ENCODE assay signal across 1 cellular context in the genomic region with DNA sequence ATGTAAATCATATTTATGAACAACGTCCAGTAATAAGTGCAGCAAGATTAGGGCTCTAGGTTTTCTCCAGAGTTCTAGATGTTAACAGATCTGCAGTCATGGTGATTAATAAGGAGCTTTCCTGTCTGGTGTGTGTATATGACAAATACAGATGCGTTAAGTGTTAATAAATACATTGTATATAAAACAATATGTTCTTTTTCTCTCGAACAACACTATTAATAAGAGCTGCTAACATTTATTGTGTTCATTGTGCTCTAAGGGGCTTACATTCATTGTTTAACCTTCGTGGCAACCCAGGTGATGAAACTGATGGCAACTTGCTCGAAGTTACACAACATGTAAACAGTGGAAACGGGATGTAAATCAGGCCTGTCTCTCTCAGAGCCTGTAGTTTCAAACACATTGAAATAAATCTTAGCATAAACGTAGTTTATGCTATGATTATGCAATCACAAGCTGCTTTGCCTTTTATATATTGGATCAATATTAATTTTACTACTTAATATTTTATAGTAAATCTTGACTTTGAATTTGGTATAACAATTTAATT.
A peak's percentile ranks its signal among the peaks of the same experiment; 100 is the strongest.
TF ChIP-seq lines count a peak whose summit lies in the region.

No MANE protein-coding gene starts in this region.

TF ChIP-seq in K562, 482 proteins besides CTCF, POLR2A, EP300 and RAD21 (continued from another document and continues in another):
- TF ChIP-seq MCM2 (IDR thresholded peaks at IDR 0.05; ENCODE audit: low read depth) (no peak), ZNF124 (CRISPR knock-in tag; IDR thresholded peaks at IDR 0.05) (no peak), PTRF (tag; IDR thresholded peaks at IDR 0.05) (no peak), ARID3B (CRISPR knock-in tag; IDR thresholded peaks at IDR 0.05; ENCODE audit: borderline replicate concordance) (no peak), FOXP1 (CRISPR knock-in tag; IDR thresholded peaks at IDR 0.05) (no peak), FOXK1 (CRISPR knock-in tag; IDR thresholded peaks at IDR 0.05; ENCODE audit: borderline replicate concordance) (no peak), SMAD3 (CRISPR knock-in tag; conservative IDR thresholded peaks at IDR 0.05) (no peak), BRF2 (IDR thresholded peaks at IDR 0.05; ENCODE audit: borderline replicate concordance, insufficient read depth, insufficient read length) (no peak), ARID1B (IDR thresholded peaks at IDR 0.05) (peak; percentile 12; the same call in 1 of the 2 replicates), FOXJ2 (tag; IDR thresholded peaks at IDR 0.05) (peak; percentile 95), XRCC4 (IDR thresholded peaks at IDR 0.05; ENCODE audit: extremely low read depth, insufficient read depth, insufficient read length) (no peak), ZEB2 (IDR thresholded peaks at IDR 0.05) (no peak), ETV5 (CRISPR knock-in tag; IDR thresholded peaks at IDR 0.05; ENCODE audit: low read depth) (no peak), GMEB1 (CRISPR knock-in tag; IDR thresholded peaks at IDR 0.05) (no peak), HMGN3 (IDR thresholded peaks at IDR 0.05; ENCODE audit: borderline replicate concordance, extremely low read depth, insufficient read length, low read depth, low read length) (no peak), ZNF398 (CRISPR knock-in tag; IDR thresholded peaks at IDR 0.05) (no peak), MBD1 (CRISPR knock-in tag; IDR thresholded peaks at IDR 0.05) (no peak), CEBPG (CRISPR knock-in tag; IDR thresholded peaks at IDR 0.05) (peak; percentile 74), CEBPG (tag; conservative IDR thresholded peaks at IDR 0.05 in 1 of 2, IDR thresholded peaks at IDR 0.05 in 1 of 2) (peak; percentile 98 to 99), ATF1 (CRISPR knock-in tag; IDR thresholded peaks at IDR 0.05) (no peak), ATF1 (tag; IDR thresholded peaks at IDR 0.05) (0 out of 2 replicates have a peak, but pooled peaks have one; percentile 11), CSDE1 (IDR thresholded peaks at IDR 0.05) (no peak; a peak in 1 of 4 replicates), PPARD (CRISPR knock-in tag; IDR thresholded peaks at IDR 0.05) (no peak), RBBP5 (IDR thresholded peaks at IDR 0.05; ENCODE audit: borderline replicate concordance, insufficient read depth, low read length, poor library complexity, severe bottlenecking) (no peak), SETDB1 (IDR thresholded peaks at IDR 0.05; ENCODE audit: low read length) (no peak), ZNF408 (CRISPR knock-in tag; IDR thresholded peaks at IDR 0.05; ENCODE audit: low read depth) (no peak), HDAC6 (IDR thresholded peaks at IDR 0.05; ENCODE audit: low read depth, low read length) (no peak), NKRF (IDR thresholded peaks at IDR 0.05; ENCODE audit: borderline replicate concordance) (no peak), ATF7 (IDR thresholded peaks at IDR 0.05) (no peak; the same call in none of the 2 replicates), TAF15 (IDR thresholded peaks at IDR 0.05; ENCODE audit: low read depth, low read length) (no peak), SOX6 (IDR thresholded peaks at IDR 0.05) (peak; percentile 67; the same call in 1 of the 2 replicates), HLTF (IDR thresholded peaks at IDR 0.05) (no peak), NCOA1 (IDR thresholded peaks at IDR 0.05; ENCODE audit: low read depth) (no peak), NCOA6 (IDR thresholded peaks at IDR 0.05) (no peak), TARDBP (IDR thresholded peaks at IDR 0.05) (no peak), CBX2 (IDR thresholded peaks at IDR 0.05; ENCODE audit: insufficient read depth, low read length, poor library complexity, severe bottlenecking) (no peak), MAZ (CRISPR knock-in tag; conservative IDR thresholded peaks at IDR 0.05 in 1 of 2, IDR thresholded peaks at IDR 0.05 in 1 of 2) (no peak), NR2C1 (IDR thresholded peaks at IDR 0.05) (no peak), NR2C1 (tag; IDR thresholded peaks at IDR 0.05) (peak; percentile 39; the same call in 1 of the 2 replicates), ZNF12 (CRISPR knock-in tag; IDR thresholded peaks at IDR 0.05) (no peak), HMG20B (CRISPR knock-in tag; IDR thresholded peaks at IDR 0.05) (no peak), FOSL1 (tag; conservative IDR thresholded peaks at IDR 0.05) (no peak), ZBED1 (IDR thresholded peaks at IDR 0.05) (no peak), DMBX1 (CRISPR knock-in tag; IDR thresholded peaks at IDR 0.05; ENCODE audit: borderline replicate concordance) (no peak), GABPA (tag; conservative IDR thresholded peaks at IDR 0.05; ENCODE audit: low read depth) (peak; percentile 21; the same call in 1 of the 2 replicates)
- TF ChIP-seq, protein P1, sequence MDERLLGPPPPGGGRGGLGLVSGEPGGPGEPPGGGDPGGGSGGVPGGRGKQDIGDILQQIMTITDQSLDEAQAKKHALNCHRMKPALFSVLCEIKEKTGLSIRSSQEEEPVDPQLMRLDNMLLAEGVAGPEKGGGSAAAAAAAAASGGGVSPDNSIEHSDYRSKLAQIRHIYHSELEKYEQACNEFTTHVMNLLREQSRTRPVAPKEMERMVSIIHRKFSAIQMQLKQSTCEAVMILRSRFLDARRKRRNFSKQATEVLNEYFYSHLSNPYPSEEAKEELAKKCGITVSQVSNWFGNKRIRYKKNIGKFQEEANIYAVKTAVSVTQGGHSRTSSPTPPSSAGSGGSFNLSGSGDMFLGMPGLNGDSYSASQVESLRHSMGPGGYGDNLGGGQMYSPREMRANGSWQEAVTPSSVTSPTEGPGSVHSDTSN (CRISPR knock-in tag; IDR thresholded peaks at IDR 0.05; ENCODE audit: low read depth), result no peak
- TF ChIP-seq, protein P1 (tag; conservative IDR thresholded peaks at IDR 0.05; ENCODE audit: low read depth), result peak; percentile 79
- TF ChIP-seq, protein P2, sequence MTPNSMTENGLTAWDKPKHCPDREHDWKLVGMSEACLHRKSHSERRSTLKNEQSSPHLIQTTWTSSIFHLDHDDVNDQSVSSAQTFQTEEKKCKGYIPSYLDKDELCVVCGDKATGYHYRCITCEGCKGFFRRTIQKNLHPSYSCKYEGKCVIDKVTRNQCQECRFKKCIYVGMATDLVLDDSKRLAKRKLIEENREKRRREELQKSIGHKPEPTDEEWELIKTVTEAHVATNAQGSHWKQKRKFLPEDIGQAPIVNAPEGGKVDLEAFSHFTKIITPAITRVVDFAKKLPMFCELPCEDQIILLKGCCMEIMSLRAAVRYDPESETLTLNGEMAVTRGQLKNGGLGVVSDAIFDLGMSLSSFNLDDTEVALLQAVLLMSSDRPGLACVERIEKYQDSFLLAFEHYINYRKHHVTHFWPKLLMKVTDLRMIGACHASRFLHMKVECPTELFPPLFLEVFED (CRISPR knock-in tag; conservative IDR thresholded peaks at IDR 0.05), result no peak
- TF ChIP-seq, protein P3, sequence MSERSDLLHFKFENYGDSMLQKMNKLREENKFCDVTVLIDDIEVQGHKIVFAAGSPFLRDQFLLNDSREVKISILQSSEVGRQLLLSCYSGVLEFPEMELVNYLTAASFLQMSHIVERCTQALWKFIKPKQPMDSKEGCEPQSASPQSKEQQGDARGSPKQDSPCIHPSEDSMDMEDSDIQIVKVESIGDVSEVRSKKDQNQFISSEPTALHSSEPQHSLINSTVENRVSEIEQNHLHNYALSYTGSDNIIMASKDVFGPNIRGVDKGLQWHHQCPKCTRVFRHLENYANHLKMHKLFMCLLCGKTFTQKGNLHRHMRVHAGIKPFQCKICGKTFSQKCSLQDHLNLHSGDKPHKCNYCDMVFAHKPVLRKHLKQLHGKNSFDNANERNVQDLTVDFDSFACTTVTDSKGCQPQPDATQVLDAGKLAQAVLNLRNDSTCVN (CRISPR knock-in tag; IDR thresholded peaks at IDR 0.05), result no peak
